In genomic region chr7:92296235-92296634, GRCh38 we compare ENCODE assay signal across 22 cellular contexts.
"Had no signal": no experiment of that assay in that cellular context is flagged by ENCODE, and none has a peak within 500 bp of the region (broad histone marks: within the 10 kb centered on the region; RNA-seq: fewer than 3 reads in every experiment).

No MANE protein-coding gene starts in this region.

- H3K4me1 ChIP-seq: prostate gland, uterus had no signal

- H3K36me3 ChIP-seq: prostate gland, uterus had no signal

- H3K27me3 ChIP-seq: cardiac muscle cell, hepatocyte, transverse colon, uterus had no signal

- H3K4me3 Mint-ChIP-seq: activated naive CD8-positive, alpha-beta T cell treated with anti-CD3 and anti-CD28 coated beads for 36 hours had no signal

- H3K27ac ChIP-seq: cardiac muscle cell, hepatocyte, lower lobe of right lung, prostate gland, skin epidermis, transverse colon had no signal

- H3K27ac Mint-ChIP-seq: activated naive CD8-positive, alpha-beta T cell treated with anti-CD3 and anti-CD28 coated beads for 36 hours had no signal

- H3K9me3 ChIP-seq: lower lobe of right lung, prostate gland, transverse colon, uterus had no signal

- ATAC-seq: activated CD4-positive, CD25-positive, alpha-beta regulatory T cell treated with anti-CD3 and anti-CD28 coated beads, Interleukin-2, amount 50 U/mL, for 24 hours; esophagus mucosa; lower lobe of right lung; right cardiac atrium; stimulated activated naive CD8-positive, alpha-beta T cell treated with anti-CD3 and anti-CD28 coated beads, Interleukin-15, Interleukin-2, amounts not matched to agents 100 U/mL and 50 U/mL, for 24 hours had no signal

- H3K9me3 Mint-ChIP-seq: activated naive CD8-positive, alpha-beta T cell treated with anti-CD3 and anti-CD28 coated beads for 36 hours had no signal

- H3K27me3 Mint-ChIP-seq: activated naive CD8-positive, alpha-beta T cell treated with anti-CD3 and anti-CD28 coated beads for 36 hours had no signal

- DNase-seq: activated CD4-positive, alpha-beta T cell treated with anti-CD3 and anti-CD28 coated beads, Interleukin-2, amount 50 U/mL, for 1 hour; activated CD8-positive, alpha-beta memory T cell treated with anti-CD3 and anti-CD28 coated beads for 24 hours; activated CD8-positive, alpha-beta memory T cell treated with anti-CD3 and anti-CD28 coated beads, Interleukin-2, amount 50 U/mL, for 48 hours; activated effector memory CD4-positive, alpha-beta T cell treated with Interleukin-2 at 50 U/mL for 16 hours; activated naive CD8-positive, alpha-beta T cell treated with anti-CD3 and anti-CD28 coated beads for 36 hours; activated T-cell treated with anti-CD3 and anti-CD28 coated beads, Interleukin-2, amount 50 U/mL, for 48 hours; amniotic stem cell; cortex of kidney; effector CD4-positive, alpha-beta T cell; left colon; lower lobe of right lung; right cardiac atrium; stimulated activated naive CD8-positive, alpha-beta T cell treated with anti-CD3 and anti-CD28 coated beads, Interleukin-15, Interleukin-2, amounts not matched to agents 100 U/mL and 50 U/mL, for 24 hours; substantia nigra; transverse colon; uterus had no signal

- H3K4me3 ChIP-seq: cardiac muscle cell, hepatocyte, lower lobe of right lung, prostate gland, skin epidermis, transverse colon, uterus had no signal
